Comparison of ENCODE assay signal across 1 cellular context in genomic region chr20:33788351-33789049, GRCh38.
TF ChIP-seq lines count a peak whose summit lies in the region.

No MANE protein-coding gene starts in this region.

TF ChIP-seq in HepG2, 621 proteins besides CTCF, POLR2A, EP300 and RAD21:
- TF ChIP-seq TBX2 (CRISPR knock-in tag; IDR thresholded peaks at IDR 0.05; ENCODE audit: borderline replicate concordance) (no peak), ZFYVE20 (CRISPR knock-in tag; IDR thresholded peaks at IDR 0.05; ENCODE audit: borderline replicate concordance, low read depth) (no peak), ATF5 (CRISPR knock-in tag; IDR thresholded peaks at IDR 0.05; ENCODE audit: low read depth) (no peak), ZMYM3 (CRISPR knock-in tag; IDR thresholded peaks at IDR 0.05) (0 out of 2 replicates have a peak, but pooled peaks have one; percentile 25), DMTF1 (CRISPR knock-in tag; IDR thresholded peaks at IDR 0.05) (no peak), ZNF605 (CRISPR knock-in tag; IDR thresholded peaks at IDR 0.05) (no peak), NFKBIZ (CRISPR knock-in tag; IDR thresholded peaks at IDR 0.05) (no peak), RORA (CRISPR knock-in tag; IDR thresholded peaks at IDR 0.05) (no peak), SAP130 (CRISPR knock-in tag; IDR thresholded peaks at IDR 0.05; ENCODE audit: low read depth) (no peak), MLLT10 (CRISPR knock-in tag; IDR thresholded peaks at IDR 0.05) (no peak), MXD4 (CRISPR knock-in tag; IDR thresholded peaks at IDR 0.05) (no peak), ZSCAN31 (CRISPR knock-in tag; IDR thresholded peaks at IDR 0.05; ENCODE audit: low read depth) (no peak), SOX5 (CRISPR knock-in tag; IDR thresholded peaks at IDR 0.05; ENCODE audit: borderline replicate concordance) (no peak), THRA (CRISPR knock-in tag; IDR thresholded peaks at IDR 0.05; ENCODE audit: borderline replicate concordance) (no peak), FOXO4 (CRISPR knock-in tag; conservative IDR thresholded peaks at IDR 0.05) (0 out of 2 replicates have a peak, but pooled peaks have one; percentile 71), SAFB2 (CRISPR knock-in tag; IDR thresholded peaks at IDR 0.05; ENCODE audit: borderline replicate concordance, low read depth) (no peak), ZNF496 (CRISPR knock-in tag; IDR thresholded peaks at IDR 0.05; ENCODE audit: insufficient replicate concordance) (no peak), ZBTB33 (CRISPR knock-in tag; IDR thresholded peaks at IDR 0.05) (peak; percentile 84), NRL (CRISPR knock-in tag; IDR thresholded peaks at IDR 0.05; ENCODE audit: borderline replicate concordance) (peak; percentile 54; the same call in 1 of the 2 replicates), ZNF737 (CRISPR knock-in tag; IDR thresholded peaks at IDR 0.05; ENCODE audit: borderline replicate concordance) (no peak), ZNF766 (CRISPR knock-in tag; IDR thresholded peaks at IDR 0.05; ENCODE audit: borderline replicate concordance) (no peak), HIVEP1 (CRISPR knock-in tag; IDR thresholded peaks at IDR 0.05) (no peak), PCBP1 (IDR thresholded peaks at IDR 0.05; ENCODE audit: borderline replicate concordance, low read depth, low read length) (no peak)
TF ChIP-seq in HepG2: peak in this region for 4.
